In the genomic region with DNA sequence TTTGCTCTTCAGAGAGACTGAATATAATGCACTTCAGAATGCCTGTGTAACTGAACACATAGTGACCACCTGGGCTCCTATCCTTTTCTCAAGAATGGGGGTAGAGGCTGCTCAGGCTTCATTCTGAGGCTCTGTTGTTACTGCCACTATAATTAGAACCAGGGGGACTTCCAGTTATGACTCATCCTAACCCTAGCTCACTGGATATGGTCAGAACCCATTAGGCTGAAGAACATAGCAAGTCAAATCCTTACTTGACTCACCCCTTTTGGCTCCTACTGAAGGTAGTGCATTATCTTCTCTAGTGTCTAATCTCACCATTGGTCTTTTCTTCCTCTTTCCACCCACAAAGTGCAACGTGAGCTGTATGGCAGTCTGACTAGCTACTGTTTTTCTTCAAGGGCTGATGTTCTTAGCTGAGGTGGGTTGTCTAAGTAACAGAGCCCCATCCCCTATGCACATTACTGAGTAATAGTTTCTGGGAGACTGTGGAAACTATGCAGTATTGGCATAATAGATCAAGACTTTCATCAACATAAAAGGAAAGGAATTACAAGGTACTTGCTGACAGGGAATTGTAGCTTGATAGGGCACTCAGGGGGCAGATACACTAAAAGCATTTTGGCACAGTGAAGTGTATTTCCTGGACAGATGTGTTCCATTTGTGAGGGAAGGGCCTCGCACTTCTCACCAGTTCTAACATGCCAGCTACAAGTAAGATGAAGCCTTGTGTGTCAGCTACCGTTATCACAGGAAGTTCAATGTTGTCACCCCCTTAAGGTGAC, we compare ENCODE assay signal across 8 cellular contexts.
DNase-seq lines count a peak whose midpoint lies in the region; ATAC-seq and TF ChIP-seq lines count a peak whose summit lies in the region.

No MANE protein-coding gene starts in this region.

- H3K4me3 ChIP-seq in choroid plexus epithelial cell (ENCODE audit: low read depth, low read length) (no peak overlapping the region), gastrocnemius medialis (no peak overlapping the region)

- H3K27ac ChIP-seq in gastrocnemius medialis: peak overlapping the region in 1 of 4 donors; percentile 29

- H3K9me3 ChIP-seq in gastrocnemius medialis: no peaks in the 10 kb centered on the region

- TF ChIP-seq POLR2A in gastrocnemius medialis (IDR thresholded peaks at IDR 0.05): no peak

- in situ Hi-C loops in GM13977 (cut with MboI; ENCODE audit: low pct_unique_long_range_greater_than_20kb, low sequenced_read_pairs, unreplicated experiment) (no loop called here), gastrocnemius medialis (cut with MboI; ENCODE audit: low sequenced_read_pairs in 4 of 4) (no loop called here)

- ATAC-seq in HG02763 (IDR thresholded peaks at IDR 0.05; ENCODE audit: unreplicated experiment) (peak; percentile 95), gastrocnemius medialis (peak; percentile 66 to 82)

- TF ChIP-seq CTCF in GM13977 (IDR thresholded peaks at IDR 0.05; ENCODE audit: extremely low read depth, insufficient read depth, missing control alignments) (no peak), choroid plexus epithelial cell (conservative IDR thresholded peaks at IDR 0.05; ENCODE audit: low read depth, low read length) (no peak), gastrocnemius medialis (IDR thresholded peaks at IDR 0.05 in 4 of 5, conservative IDR thresholded peaks at IDR 0.05 in 1 of 5) (no peak)

- DNase-seq in A172 (ENCODE audit: low spot score) (peak; percentile 89), GM13977 (ENCODE audit: low spot score) (peak; percentile 54), NCI-H2227 treated with DMSO at 0.1 percent for 48 hours (lab: John Stamatoyannopoulos, UW) (peak; percentile 58), choroid plexus epithelial cell (ENCODE audit: low read depth) (peak; percentile 87), gastrocnemius medialis (no peak), NCI-H2107 (lab: John Stamatoyannopoulos, UW) (no peak), hypothalamus (lab: John Stamatoyannopoulos, UW) (no peak)

- intact Hi-C loops in gastrocnemius medialis (cut with DNase I; ENCODE audit: low total_unique reads): no loop called here

- H3K4me1 ChIP-seq in gastrocnemius medialis: peaks cover 13 to 18% of the 10 kb centered on the region in 2 donors

- H3K36me3 ChIP-seq in gastrocnemius medialis: no peaks in the 10 kb centered on the region

- H3K27me3 ChIP-seq in gastrocnemius medialis: no peaks in the 10 kb centered on the region

Comparison
In these comparisons a context has a peak if more than half of its experiments do, and no peak if none do; other contexts are left out.
1. DNase-seq: peak in A172 (single experiment), GM13977 (single experiment), NCI-H2227 treated with DMSO at 0.1 percent for 48 hours (single experiment) and choroid plexus epithelial cell (single experiment); none in gastrocnemius medialis (0 of 2), NCI-H2107 (single experiment) and hypothalamus (0 of 51).